ENCODE assay signal across 1 cellular context in genomic region chr6:7042654-7043545, GRCh38.
TF ChIP-seq lines count a peak whose summit lies in the region.

No MANE protein-coding gene starts in this region.

TF ChIP-seq in HepG2, 621 proteins besides CTCF, POLR2A, EP300 and RAD21 (continued from another document and continues in another):
- peak; percentile 55; the same call in 1 of the 2 replicates for TF ChIP-seq NPAS2 (CRISPR knock-in tag; IDR thresholded peaks at IDR 0.05; ENCODE audit: borderline replicate concordance)
- TF ChIP-seq HMG20B (CRISPR knock-in tag; conservative IDR thresholded peaks at IDR 0.05), result peak; percentile 88
- TF ChIP-seq, protein P1, sequence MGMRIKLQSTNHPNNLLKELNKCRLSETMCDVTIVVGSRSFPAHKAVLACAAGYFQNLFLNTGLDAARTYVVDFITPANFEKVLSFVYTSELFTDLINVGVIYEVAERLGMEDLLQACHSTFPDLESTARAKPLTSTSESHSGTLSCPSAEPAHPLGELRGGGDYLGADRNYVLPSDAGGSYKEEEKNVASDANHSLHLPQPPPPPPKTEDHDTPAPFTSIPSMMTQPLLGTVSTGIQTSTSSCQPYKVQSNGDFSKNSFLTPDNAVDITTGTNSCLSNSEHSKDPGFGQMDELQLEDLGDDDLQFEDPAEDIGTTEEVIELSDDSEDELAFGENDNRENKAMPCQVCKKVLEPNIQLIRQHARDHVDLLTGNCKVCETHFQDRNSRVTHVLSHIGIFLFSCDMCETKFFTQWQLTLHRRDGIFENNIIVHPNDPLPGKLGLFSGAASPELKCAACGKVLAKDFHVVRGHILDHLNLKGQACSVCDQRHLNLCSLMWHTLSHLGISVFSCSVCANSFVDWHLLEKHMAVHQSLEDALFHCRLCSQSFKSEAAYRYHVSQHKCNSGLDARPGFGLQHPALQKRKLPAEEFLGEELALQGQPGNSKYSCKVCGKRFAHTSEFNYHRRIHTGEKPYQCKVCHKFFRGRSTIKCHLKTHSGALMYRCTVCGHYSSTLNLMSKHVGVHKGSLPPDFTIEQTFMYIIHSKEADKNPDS (CRISPR knock-in tag; IDR thresholded peaks at IDR 0.05), result peak; percentile 92; the same call in 1 of the 2 replicates
- 0 out of 2 replicates have a peak, but pooled peaks have one; percentile 11 for TF ChIP-seq NFYC (CRISPR knock-in tag; IDR thresholded peaks at IDR 0.05)
- TF ChIP-seq ZNF235 (CRISPR knock-in tag; IDR thresholded peaks at IDR 0.05; ENCODE audit: borderline replicate concordance), result no peak
- peak; percentile 84 for TF ChIP-seq JUNB (CRISPR knock-in tag; IDR thresholded peaks at IDR 0.05; ENCODE audit: borderline replicate concordance)
- no peak for TF ChIP-seq ZNF557 (CRISPR knock-in tag; IDR thresholded peaks at IDR 0.05)
- peak; percentile 96 for TF ChIP-seq HDAC2 (CRISPR knock-in tag; IDR thresholded peaks at IDR 0.05)
- peak; percentile 44; the same call in 1 of the 2 replicates for TF ChIP-seq ATF1 (CRISPR knock-in tag; IDR thresholded peaks at IDR 0.05)
- TF ChIP-seq ZNF746 (CRISPR knock-in tag; IDR thresholded peaks at IDR 0.05), result peak; percentile 72; the same call in 1 of the 2 replicates
- TF ChIP-seq HOXD1 (CRISPR knock-in tag; IDR thresholded peaks at IDR 0.05), result peak; percentile 68; the same call in 1 of the 2 replicates
- TF ChIP-seq, protein P2, sequence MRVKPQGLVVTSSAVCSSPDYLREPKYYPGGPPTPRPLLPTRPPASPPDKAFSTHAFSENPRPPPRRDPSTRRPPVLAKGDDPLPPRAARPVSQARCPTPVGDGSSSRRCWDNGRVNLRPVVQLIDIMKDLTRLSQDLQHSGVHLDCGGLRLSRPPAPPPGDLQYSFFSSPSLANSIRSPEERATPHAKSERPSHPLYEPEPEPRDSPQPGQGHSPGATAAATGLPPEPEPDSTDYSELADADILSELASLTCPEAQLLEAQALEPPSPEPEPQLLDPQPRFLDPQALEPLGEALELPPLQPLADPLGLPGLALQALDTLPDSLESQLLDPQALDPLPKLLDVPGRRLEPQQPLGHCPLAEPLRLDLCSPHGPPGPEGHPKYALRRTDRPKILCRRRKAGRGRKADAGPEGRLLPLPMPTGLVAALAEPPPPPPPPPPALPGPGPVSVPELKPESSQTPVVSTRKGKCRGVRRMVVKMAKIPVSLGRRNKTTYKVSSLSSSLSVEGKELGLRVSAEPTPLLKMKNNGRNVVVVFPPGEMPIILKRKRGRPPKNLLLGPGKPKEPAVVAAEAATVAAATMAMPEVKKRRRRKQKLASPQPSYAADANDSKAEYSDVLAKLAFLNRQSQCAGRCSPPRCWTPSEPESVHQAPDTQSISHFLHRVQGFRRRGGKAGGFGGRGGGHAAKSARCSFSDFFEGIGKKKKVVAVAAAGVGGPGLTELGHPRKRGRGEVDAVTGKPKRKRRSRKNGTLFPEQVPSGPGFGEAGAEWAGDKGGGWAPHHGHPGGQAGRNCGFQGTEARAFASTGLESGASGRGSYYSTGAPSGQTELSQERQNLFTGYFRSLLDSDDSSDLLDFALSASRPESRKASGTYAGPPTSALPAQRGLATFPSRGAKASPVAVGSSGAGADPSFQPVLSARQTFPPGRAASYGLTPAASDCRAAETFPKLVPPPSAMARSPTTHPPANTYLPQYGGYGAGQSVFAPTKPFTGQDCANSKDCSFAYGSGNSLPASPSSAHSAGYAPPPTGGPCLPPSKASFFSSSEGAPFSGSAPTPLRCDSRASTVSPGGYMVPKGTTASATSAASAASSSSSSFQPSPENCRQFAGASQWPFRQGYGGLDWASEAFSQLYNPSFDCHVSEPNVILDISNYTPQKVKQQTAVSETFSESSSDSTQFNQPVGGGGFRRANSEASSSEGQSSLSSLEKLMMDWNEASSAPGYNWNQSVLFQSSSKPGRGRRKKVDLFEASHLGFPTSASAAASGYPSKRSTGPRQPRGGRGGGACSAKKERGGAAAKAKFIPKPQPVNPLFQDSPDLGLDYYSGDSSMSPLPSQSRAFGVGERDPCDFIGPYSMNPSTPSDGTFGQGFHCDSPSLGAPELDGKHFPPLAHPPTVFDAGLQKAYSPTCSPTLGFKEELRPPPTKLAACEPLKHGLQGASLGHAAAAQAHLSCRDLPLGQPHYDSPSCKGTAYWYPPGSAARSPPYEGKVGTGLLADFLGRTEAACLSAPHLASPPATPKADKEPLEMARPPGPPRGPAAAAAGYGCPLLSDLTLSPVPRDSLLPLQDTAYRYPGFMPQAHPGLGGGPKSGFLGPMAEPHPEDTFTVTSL (CRISPR knock-in tag; IDR thresholded peaks at IDR 0.05; ENCODE audit: borderline replicate concordance), result peak; percentile 95; the same call in 1 of the 2 replicates
- TF ChIP-seq, protein P3, sequence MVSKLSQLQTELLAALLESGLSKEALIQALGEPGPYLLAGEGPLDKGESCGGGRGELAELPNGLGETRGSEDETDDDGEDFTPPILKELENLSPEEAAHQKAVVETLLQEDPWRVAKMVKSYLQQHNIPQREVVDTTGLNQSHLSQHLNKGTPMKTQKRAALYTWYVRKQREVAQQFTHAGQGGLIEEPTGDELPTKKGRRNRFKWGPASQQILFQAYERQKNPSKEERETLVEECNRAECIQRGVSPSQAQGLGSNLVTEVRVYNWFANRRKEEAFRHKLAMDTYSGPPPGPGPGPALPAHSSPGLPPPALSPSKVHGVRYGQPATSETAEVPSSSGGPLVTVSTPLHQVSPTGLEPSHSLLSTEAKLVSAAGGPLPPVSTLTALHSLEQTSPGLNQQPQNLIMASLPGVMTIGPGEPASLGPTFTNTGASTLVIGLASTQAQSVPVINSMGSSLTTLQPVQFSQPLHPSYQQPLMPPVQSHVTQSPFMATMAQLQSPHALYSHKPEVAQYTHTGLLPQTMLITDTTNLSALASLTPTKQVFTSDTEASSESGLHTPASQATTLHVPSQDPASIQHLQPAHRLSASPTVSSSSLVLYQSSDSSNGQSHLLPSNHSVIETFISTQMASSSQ (IDR thresholded peaks at IDR 0.05; ENCODE audit: low read depth), result peak; percentile 81
- TF ChIP-seq, protein P3 (CRISPR knock-in tag; IDR thresholded peaks at IDR 0.05; ENCODE audit: borderline replicate concordance), result peak; percentile 88
- no peak for TF ChIP-seq PHF20 (CRISPR knock-in tag; IDR thresholded peaks at IDR 0.05)
- no peak for TF ChIP-seq ZMAT5 (CRISPR knock-in tag; IDR thresholded peaks at IDR 0.05; ENCODE audit: borderline replicate concordance, low read depth)
- peak; percentile 96 for TF ChIP-seq MAX (IDR thresholded peaks at IDR 0.05)
- TF ChIP-seq, protein P4, sequence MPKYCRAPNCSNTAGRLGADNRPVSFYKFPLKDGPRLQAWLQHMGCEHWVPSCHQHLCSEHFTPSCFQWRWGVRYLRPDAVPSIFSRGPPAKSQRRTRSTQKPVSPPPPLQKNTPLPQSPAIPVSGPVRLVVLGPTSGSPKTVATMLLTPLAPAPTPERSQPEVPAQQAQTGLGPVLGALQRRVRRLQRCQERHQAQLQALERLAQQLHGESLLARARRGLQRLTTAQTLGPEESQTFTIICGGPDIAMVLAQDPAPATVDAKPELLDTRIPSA (CRISPR knock-in tag; IDR thresholded peaks at IDR 0.05; ENCODE audit: borderline replicate concordance), result no peak; the same call in 1 of the 2 replicates
- no peak for TF ChIP-seq MED8 (CRISPR knock-in tag; IDR thresholded peaks at IDR 0.05; ENCODE audit: insufficient replicate concordance)
- TF ChIP-seq GATAD2A (CRISPR knock-in tag; IDR thresholded peaks at IDR 0.05), result peak; percentile 98
- TF ChIP-seq BATF2 (CRISPR knock-in tag; IDR thresholded peaks at IDR 0.05), result no peak
- no peak for TF ChIP-seq RBAK (CRISPR knock-in tag; IDR thresholded peaks at IDR 0.05)
- TF ChIP-seq, protein P5, sequence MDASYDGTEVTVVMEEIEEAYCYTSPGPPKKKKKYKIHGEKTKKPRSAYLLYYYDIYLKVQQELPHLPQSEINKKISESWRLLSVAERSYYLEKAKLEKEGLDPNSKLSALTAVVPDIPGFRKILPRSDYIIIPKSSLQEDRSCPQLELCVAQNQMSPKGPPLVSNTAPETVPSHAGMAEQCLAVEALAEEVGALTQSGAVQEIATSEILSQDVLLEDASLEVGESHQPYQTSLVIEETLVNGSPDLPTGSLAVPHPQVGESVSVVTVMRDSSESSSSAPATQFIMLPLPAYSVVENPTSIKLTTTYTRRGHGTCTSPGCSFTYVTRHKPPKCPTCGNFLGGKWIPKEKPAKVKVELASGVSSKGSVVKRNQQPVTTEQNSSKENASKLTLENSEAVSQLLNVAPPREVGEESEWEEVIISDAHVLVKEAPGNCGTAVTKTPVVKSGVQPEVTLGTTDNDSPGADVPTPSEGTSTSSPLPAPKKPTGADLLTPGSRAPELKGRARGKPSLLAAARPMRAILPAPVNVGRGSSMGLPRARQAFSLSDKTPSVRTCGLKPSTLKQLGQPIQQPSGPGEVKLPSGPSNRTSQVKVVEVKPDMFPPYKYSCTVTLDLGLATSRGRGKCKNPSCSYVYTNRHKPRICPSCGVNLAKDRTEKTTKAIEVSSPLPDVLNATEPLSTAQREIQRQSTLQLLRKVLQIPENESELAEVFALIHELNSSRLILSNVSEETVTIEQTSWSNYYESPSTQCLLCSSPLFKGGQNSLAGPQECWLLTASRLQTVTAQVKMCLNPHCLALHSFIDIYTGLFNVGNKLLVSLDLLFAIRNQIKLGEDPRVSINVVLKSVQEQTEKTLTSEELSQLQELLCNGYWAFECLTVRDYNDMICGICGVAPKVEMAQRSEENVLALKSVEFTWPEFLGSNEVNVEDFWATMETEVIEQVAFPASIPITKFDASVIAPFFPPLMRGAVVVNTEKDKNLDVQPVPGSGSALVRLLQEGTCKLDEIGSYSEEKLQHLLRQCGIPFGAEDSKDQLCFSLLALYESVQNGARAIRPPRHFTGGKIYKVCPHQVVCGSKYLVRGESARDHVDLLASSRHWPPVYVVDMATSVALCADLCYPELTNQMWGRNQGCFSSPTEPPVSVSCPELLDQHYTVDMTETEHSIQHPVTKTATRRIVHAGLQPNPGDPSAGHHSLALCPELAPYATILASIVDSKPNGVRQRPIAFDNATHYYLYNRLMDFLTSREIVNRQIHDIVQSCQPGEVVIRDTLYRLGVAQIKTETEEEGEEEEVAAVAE (CRISPR knock-in tag; IDR thresholded peaks at IDR 0.05; ENCODE audit: borderline replicate concordance), result peak; percentile 86; the same call in 1 of the 2 replicates
- TF ChIP-seq RERE (CRISPR knock-in tag; IDR thresholded peaks at IDR 0.05; ENCODE audit: low read depth), result peak; percentile 42; the same call in 1 of the 2 replicates
- peak; percentile 95 for TF ChIP-seq SIX4 (CRISPR knock-in tag; IDR thresholded peaks at IDR 0.05)
- TF ChIP-seq NCOA5 (CRISPR knock-in tag; IDR thresholded peaks at IDR 0.05), result 0 out of 2 replicates have a peak, but pooled peaks have one; percentile 36
- TF ChIP-seq ZNF292 (CRISPR knock-in tag; IDR thresholded peaks at IDR 0.05; ENCODE audit: borderline replicate concordance, low read depth), result peak; percentile 60; the same call in 1 of the 2 replicates
- no peak for TF ChIP-seq SNRNP70 (IDR thresholded peaks at IDR 0.05; ENCODE audit: low read depth, low read length)
- TF ChIP-seq ZFP41 (CRISPR knock-in tag; IDR thresholded peaks at IDR 0.05; ENCODE audit: borderline replicate concordance), result no peak
- TF ChIP-seq ZNF274 (CRISPR knock-in tag; IDR thresholded peaks at IDR 0.05), result peak; percentile 29; the same call in 1 of the 2 replicates
